9 cellular contexts compared by ENCODE assay signal in the genomic region with DNA sequence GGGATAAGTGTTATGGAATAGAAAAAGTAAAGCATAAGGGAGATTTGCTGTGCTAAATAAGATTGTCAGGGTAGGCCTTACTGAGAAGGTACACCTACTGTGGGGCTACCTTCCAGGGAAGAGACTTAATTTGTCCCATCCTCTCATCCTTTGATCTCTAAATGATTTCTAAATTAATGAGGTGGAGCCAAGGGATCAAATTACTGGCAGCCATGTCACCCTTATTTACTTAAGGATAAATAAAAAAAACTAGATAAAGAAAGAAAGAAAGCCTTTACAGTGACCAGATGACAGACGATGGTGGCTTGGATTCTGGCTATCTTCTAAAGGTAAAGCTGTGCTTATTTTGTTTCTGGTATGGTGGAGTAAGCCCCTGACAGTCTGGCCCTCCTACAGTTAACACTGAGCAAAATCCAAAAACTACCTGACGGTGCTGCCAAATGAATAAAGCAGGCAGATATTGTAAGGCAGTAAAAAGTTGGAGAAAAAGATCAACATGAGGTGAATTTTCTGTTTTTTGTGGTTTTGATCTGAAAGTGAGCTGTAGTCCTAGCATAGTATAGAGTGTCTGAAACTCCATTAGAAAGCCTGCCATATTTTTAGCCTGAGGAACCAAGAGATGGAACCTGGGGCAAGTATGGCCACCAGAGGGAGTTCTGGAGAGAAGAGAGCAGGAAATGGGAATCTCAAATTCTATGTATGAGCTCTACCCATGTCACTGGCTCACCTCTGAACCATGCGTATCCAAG.
DNase-seq lines count a peak whose midpoint lies in the region; ATAC-seq, FAIRE-seq and TF ChIP-seq lines count a peak whose summit lies in the region.
"Had no signal": no experiment of that assay in that cellular context is flagged by ENCODE, and none has a peak within 500 bp of the region (broad histone marks: within the 10 kb centered on the region; RNA-seq: fewer than 3 reads in every experiment).

No MANE protein-coding gene starts in this region.

- TF ChIP-seq EP300 in HepG2 (IDR thresholded peaks at IDR 0.05; ENCODE audit: low read depth in 2 of 2, low read length in 2 of 2) (no peak), HepG2 (CRISPR knock-in tag; IDR thresholded peaks at IDR 0.05; ENCODE audit: borderline replicate concordance) (no peak)

- no peak overlapping the region for H3K4me2 ChIP-seq in HepG2 (ENCODE audit: low read depth, low read length)

- intact Hi-C loops in HepG2 (cut with micrococcal nuclease; ENCODE audit: unreplicated experiment), result loop anchor here (1.0 to 2.0 kb wide), 2 partner anchors 129 to 211 kb away; no protein-coding TSS in a partner anchor

- no TSS peak for BruUV-seq in HepG2 (replicated peaks; lab: Mats Ljungman, UMichigan)

- in situ Hi-C loops in GM13976 (cut with MboI; ENCODE audit: low sequenced_read_pairs, unreplicated experiment), result no loop called here
- in situ Hi-C loops in HepG2 (cut with HindIII; ENCODE audit: extremely low pct_ligation_motif_present, low pct_unique_long_range_greater_than_20kb), result loop anchor here (10.0 kb wide), 1 partner anchor 275 kb away; no protein-coding TSS in a partner anchor

- ATAC-seq in HepG2 (peak; percentile 84), GM18873 (IDR thresholded peaks at IDR 0.05; ENCODE audit: low FRiP score, unreplicated experiment) (no peak), HG03135 (IDR thresholded peaks at IDR 0.05; ENCODE audit: unreplicated experiment) (no peak)

- no peak overlapping the region for H3K9ac ChIP-seq in HepG2 (ENCODE audit: insufficient read depth, low read depth, low read length)

- no peaks in the 10 kb centered on the region for H3K9me3 ChIP-seq in HepG2 (ENCODE audit: low read length)

- H2AFZ ChIP-seq in HepG2 (ENCODE audit: low read length), result no peak overlapping the region

- FAIRE-seq in HepG2 (lab: Jason Lieb, UNC), result peak; percentile 8

- TF ChIP-seq CTCF in GM13976 (IDR thresholded peaks at IDR 0.05; ENCODE audit: borderline replicate concordance, control extremely low read depth, extremely low read depth, insufficient read depth, missing control alignments) (no peak), HepG2 (CRISPR knock-in tag; IDR thresholded peaks at IDR 0.05) (peak; percentile 71)

- no peak for TF ChIP-seq POLR2A in HepG2 (IDR thresholded peaks at IDR 0.05; ENCODE audit: insufficient read depth in 1 of 2, low read depth in 2 of 2, low read length in 2 of 2)

- H3K27ac ChIP-seq in HepG2 (ENCODE audit: extremely low read length, insufficient read depth, low read length), result no peak overlapping the region
- H3K27ac ChIP-seq: skin epidermis had no signal

- no peaks in the 10 kb centered on the region; a peak in 1 of 5 replicates for H3K27me3 ChIP-seq in HepG2 (ENCODE audit: control insufficient read depth in 1 of 2, insufficient read depth in 2 of 2, low read length in 2 of 2)

- CTCF ChIA-PET in HepG2 (lab: Yijun Ruan, JAX; ENCODE audit: low intra/inter-chr PET ratio, low total read pairs), result interaction anchor here (1.1 to 1.6 kb wide), 3 partner anchors 127 to 272 kb away, joined by 3 to 25 read pairs (median 3); no protein-coding TSS in a partner anchor

- DNase-seq in CD1c-positive myeloid dendritic cell (ENCODE audit: extremely low spot score) (peak; percentile 27), GM13976 (ENCODE audit: low spot score) (peak; percentile 29), NCI-H82 (lab: John Stamatoyannopoulos, UW) (peak; percentile 82), cerebellar cortex (ENCODE audit: low spot score) (peak; percentile 72), HepG2 (ENCODE audit: low spot score) (peak; percentile 56), GM19240 (ENCODE audit: insufficient read length, low spot score) (no peak)

- peaks cover 3% of the 10 kb centered on the region for H3K4me1 ChIP-seq in HepG2 (ENCODE audit: insufficient read depth, low read length)

- H3K4me3 ChIP-seq in HepG2 (replicated peaks in 1 of 3; ENCODE audit: insufficient read depth in 1 of 3, low read depth in 2 of 3, low read length in 3 of 3), result no peak overlapping the region
- H3K4me3 ChIP-seq: skin epidermis had no signal

- no peaks in the 10 kb centered on the region for H3K36me3 ChIP-seq in HepG2 (replicated peaks in 1 of 2; ENCODE audit: control insufficient read depth in 1 of 2, insufficient read depth in 2 of 2, low read length in 2 of 2)

- H4K20me1 ChIP-seq in HepG2 (ENCODE audit: insufficient read depth, low read length), result no peaks in the 10 kb centered on the region

- no peaks in the 10 kb centered on the region for H3K79me2 ChIP-seq in HepG2 (ENCODE audit: insufficient read depth, low read length)

- POLR2A ChIA-PET in HepG2 (lab: Yijun Ruan, JAX), result no interaction called here

- TF ChIP-seq RAD21 in HepG2 (CRISPR knock-in tag; IDR thresholded peaks at IDR 0.05), result peak; percentile 47; the same call in 1 of the 2 replicates

- 37% methylated on average over 3 of the region's 3 CpGs for WGBS in HepG2 (ENCODE audit: low lambda C conversion rate)

TF ChIP-seq in HepG2, 621 proteins besides CTCF, POLR2A, EP300 and RAD21:
- TF ChIP-seq STAG1 (CRISPR knock-in tag; IDR thresholded peaks at IDR 0.05), result peak; percentile 62
- peak; percentile 37 for TF ChIP-seq XRCC5 (optimal IDR thresholded peaks at IDR 0.05; ENCODE audit: low read length)
- TF ChIP-seq, protein P1, sequence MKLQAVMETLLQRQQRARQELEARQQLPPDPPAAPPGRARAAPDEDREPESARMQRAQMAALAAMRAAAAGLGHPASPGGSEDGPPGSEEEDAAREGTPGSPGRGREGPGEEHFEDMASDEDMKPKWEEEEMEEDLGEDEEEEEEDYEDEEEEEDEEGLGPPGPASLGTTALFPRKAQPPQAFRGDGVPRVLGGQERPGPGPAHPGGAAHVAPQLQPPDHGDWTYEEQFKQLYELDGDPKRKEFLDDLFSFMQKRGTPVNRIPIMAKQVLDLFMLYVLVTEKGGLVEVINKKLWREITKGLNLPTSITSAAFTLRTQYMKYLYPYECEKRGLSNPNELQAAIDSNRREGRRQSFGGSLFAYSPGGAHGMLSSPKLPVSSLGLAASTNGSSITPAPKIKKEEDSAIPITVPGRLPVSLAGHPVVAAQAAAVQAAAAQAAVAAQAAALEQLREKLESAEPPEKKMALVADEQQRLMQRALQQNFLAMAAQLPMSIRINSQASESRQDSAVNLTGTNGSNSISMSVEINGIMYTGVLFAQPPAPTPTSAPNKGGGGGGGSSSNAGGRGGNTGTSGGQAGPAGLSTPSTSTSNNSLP (IDR thresholded peaks at IDR 0.05; ENCODE audit: low read depth, low read length), result no peak
- no peak for TF ChIP-seq ZBTB1 (CRISPR knock-in tag; IDR thresholded peaks at IDR 0.05; ENCODE audit: borderline replicate concordance)
- TF ChIP-seq ELF3 (CRISPR knock-in tag; IDR thresholded peaks at IDR 0.05), result peak; percentile 71
- no peak for TF ChIP-seq GABPA (IDR thresholded peaks at IDR 0.05; ENCODE audit: low read depth, low read length)
- 0 out of 2 replicates have a peak, but pooled peaks have one; percentile 35 for TF ChIP-seq GABPA (CRISPR knock-in tag; IDR thresholded peaks at IDR 0.05; ENCODE audit: low read depth)
- no peak for TF ChIP-seq KDM4B (CRISPR knock-in tag; IDR thresholded peaks at IDR 0.05)
- TF ChIP-seq GABPB1 (CRISPR knock-in tag; IDR thresholded peaks at IDR 0.05), result peak; percentile 28; the same call in 1 of the 2 replicates
- TF ChIP-seq SMC3 (IDR thresholded peaks at IDR 0.05; ENCODE audit: low read length), result peak; percentile 87
- TF ChIP-seq TSC22D2 (CRISPR knock-in tag; IDR thresholded peaks at IDR 0.05; ENCODE audit: borderline replicate concordance), result no peak
TF ChIP-seq in HepG2: peak in this region for 6.
